1 cellular context compared by ENCODE assay signal in the genomic region with DNA sequence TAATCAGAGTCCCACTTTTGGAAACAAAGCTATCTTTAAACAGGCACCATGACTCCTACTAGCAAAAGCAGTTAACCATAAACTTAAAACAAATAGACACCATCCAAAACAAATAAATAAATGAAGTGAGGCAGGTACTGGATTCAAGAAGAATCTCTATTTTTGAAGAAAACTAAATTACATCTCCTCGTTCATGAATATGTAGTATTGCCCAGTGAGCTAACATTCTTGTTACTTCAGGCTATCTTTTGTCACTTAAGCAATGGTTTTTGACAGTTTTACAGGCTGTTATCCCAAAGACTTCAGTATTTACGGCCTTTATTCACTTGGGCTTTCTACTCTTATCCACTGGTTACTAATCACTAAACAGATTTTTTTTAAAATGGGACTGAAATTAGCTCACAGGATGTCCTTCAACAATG.
TF ChIP-seq lines count a peak whose summit lies in the region.

No MANE protein-coding gene starts in this region.

TF ChIP-seq in A549, 52 proteins besides CTCF, POLR2A, EP300 and RAD21 (continued from another document):
- TF ChIP-seq ZFP36 (IDR thresholded peaks at IDR 0.05; ENCODE audit: borderline replicate concordance, partially characterized antibody), result no peak
- no peak for TF ChIP-seq MYC (IDR thresholded peaks at IDR 0.05; ENCODE audit: borderline replicate concordance, low read length)
- TF ChIP-seq, protein P1, sequence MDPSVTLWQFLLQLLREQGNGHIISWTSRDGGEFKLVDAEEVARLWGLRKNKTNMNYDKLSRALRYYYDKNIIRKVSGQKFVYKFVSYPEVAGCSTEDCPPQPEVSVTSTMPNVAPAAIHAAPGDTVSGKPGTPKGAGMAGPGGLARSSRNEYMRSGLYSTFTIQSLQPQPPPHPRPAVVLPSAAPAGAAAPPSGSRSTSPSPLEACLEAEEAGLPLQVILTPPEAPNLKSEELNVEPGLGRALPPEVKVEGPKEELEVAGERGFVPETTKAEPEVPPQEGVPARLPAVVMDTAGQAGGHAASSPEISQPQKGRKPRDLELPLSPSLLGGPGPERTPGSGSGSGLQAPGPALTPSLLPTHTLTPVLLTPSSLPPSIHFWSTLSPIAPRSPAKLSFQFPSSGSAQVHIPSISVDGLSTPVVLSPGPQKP (IDR thresholded peaks at IDR 0.05; ENCODE audit: low read depth, low read length), result no peak
- TF ChIP-seq, protein P2, sequence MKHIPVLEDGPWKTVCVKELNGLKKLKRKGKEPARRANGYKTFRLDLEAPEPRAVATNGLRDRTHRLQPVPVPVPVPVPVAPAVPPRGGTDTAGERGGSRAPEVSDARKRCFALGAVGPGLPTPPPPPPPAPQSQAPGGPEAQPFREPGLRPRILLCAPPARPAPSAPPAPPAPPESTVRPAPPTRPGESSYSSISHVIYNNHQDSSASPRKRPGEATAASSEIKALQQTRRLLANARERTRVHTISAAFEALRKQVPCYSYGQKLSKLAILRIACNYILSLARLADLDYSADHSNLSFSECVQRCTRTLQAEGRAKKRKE (CRISPR knock-in tag; IDR thresholded peaks at IDR 0.05; ENCODE audit: low read depth), result no peak
- TF ChIP-seq RARB (CRISPR knock-in tag; IDR thresholded peaks at IDR 0.05), result no peak
- no peak for TF ChIP-seq JUNB (IDR thresholded peaks at IDR 0.05)
- TF ChIP-seq, protein P3, sequence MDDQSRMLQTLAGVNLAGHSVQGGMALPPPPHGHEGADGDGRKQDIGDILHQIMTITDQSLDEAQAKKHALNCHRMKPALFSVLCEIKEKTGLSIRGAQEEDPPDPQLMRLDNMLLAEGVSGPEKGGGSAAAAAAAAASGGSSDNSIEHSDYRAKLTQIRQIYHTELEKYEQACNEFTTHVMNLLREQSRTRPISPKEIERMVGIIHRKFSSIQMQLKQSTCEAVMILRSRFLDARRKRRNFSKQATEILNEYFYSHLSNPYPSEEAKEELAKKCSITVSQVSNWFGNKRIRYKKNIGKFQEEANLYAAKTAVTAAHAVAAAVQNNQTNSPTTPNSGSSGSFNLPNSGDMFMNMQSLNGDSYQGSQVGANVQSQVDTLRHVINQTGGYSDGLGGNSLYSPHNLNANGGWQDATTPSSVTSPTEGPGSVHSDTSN (IDR thresholded peaks at IDR 0.05), result no peak
- TF ChIP-seq ZC3H11A (IDR thresholded peaks at IDR 0.05), result no peak
- TF ChIP-seq, protein P4, sequence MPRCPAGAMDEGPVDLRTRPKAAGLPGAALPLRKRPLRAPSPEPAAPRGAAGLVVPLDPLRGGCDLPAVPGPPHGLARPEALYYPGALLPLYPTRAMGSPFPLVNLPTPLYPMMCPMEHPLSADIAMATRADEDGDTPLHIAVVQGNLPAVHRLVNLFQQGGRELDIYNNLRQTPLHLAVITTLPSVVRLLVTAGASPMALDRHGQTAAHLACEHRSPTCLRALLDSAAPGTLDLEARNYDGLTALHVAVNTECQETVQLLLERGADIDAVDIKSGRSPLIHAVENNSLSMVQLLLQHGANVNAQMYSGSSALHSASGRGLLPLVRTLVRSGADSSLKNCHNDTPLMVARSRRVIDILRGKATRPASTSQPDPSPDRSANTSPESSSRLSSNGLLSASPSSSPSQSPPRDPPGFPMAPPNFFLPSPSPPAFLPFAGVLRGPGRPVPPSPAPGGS (IDR thresholded peaks at IDR 0.05), result no peak
- TF ChIP-seq EHF (CRISPR knock-in tag; IDR thresholded peaks at IDR 0.05), result no peak
- TF ChIP-seq FOXS1 (CRISPR knock-in tag; IDR thresholded peaks at IDR 0.05), result no peak
- TF ChIP-seq HDAC2 (IDR thresholded peaks at IDR 0.05), result no peak
TF ChIP-seq in A549: peak in this region for 0.
